Comparison of ENCODE assay signal across 18 cellular contexts in the genomic region with DNA sequence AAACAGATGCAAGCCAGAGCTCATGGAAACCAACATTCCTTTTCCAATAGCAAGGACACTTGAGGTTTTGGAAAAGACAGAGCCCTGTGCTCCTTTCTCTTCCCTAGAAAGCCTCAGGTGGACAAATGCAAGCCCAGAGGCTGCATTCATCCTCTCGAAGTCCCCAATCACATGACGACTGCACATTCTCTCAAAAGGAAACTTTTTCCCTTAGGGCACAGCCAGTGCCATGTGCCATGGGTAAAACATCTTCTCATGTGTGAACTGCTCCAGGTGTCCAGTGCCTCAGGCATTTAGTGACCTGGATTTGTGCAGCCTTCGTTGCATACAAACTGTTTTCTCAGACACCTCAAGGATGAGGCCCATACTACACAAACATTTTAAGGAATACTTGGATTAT.
DNase-seq lines count a peak whose midpoint lies in the region; ATAC-seq, FAIRE-seq and TF ChIP-seq lines count a peak whose summit lies in the region.
"Had no signal": no experiment of that assay in that cellular context is flagged by ENCODE, and none has a peak within 500 bp of the region (broad histone marks: within the 10 kb centered on the region; RNA-seq: fewer than 3 reads in every experiment).

No MANE protein-coding gene starts in this region.

- no peaks in the 10 kb centered on the region for H3K9me3 ChIP-seq in endodermal cell (ENCODE audit: control insufficient read depth, low read length)

- H3K4me3 ChIP-seq in endodermal cell (ENCODE audit: low read length): no peak overlapping the region
- no peak overlapping the region for H3K4me3 ChIP-seq in mesendoderm (ENCODE audit: low read length)
- H3K4me3 ChIP-seq: GM23248 had no signal

- ATAC-seq in stimulated activated effector memory CD8-positive, alpha-beta T cell treated with anti-CD3 and anti-CD28 coated beads, Interleukin-12 subunit alpha, Interleukin-12 subunit beta, amount 100 ng/mL, for 72 hours: no peak

- H3K4ac ChIP-seq in mesendoderm (ENCODE audit: low read depth, low read length): no peak overlapping the region

- FAIRE-seq in urothelium cell line (lab: Jason Lieb, UNC): peak; percentile 79
- FAIRE-seq: G401.6, GM12892, H1 had no signal

- H2AK5ac ChIP-seq in mesendoderm (ENCODE audit: low read length): no peak overlapping the region

- no peaks in the 10 kb centered on the region for H3K27me3 Mint-ChIP-seq in endodermal cell (ENCODE audit: insufficient read depth)
- H3K27me3 Mint-ChIP-seq: CD4-positive, alpha-beta memory T cell had no signal

- H3K56ac ChIP-seq in mesendoderm (ENCODE audit: low read length): no peak overlapping the region

- no peaks in the 10 kb centered on the region for H3K79me2 ChIP-seq in mesendoderm (ENCODE audit: control insufficient read depth, insufficient read depth, low read length)

- H3K9me3 Mint-ChIP-seq in endodermal cell: no peaks in the 10 kb centered on the region
- H3K9me3 Mint-ChIP-seq in stimulated activated effector memory CD8-positive, alpha-beta T cell treated with anti-CD3 and anti-CD28 coated beads, Interleukin-12 subunit alpha, Interleukin-12 subunit beta, amount 100 ng/mL, for 72 hours: peaks cover 9% of the 10 kb centered on the region

- H2BK15ac ChIP-seq in mesendoderm (replicated peaks; ENCODE audit: low read depth): no peak overlapping the region

- no peak overlapping the region for H3K4me2 ChIP-seq in mesendoderm (ENCODE audit: low read length)

- H3K4me1 Mint-ChIP-seq in endodermal cell: no peaks in the 10 kb centered on the region
- H3K4me1 Mint-ChIP-seq in stimulated activated effector memory CD8-positive, alpha-beta T cell treated with anti-CD3 and anti-CD28 coated beads, Interleukin-12 subunit alpha, Interleukin-12 subunit beta, amount 100 ng/mL, for 72 hours: no peaks in the 10 kb centered on the region
- H3K4me1 Mint-ChIP-seq: CD4-positive, alpha-beta memory T cell had no signal

- H4K5ac ChIP-seq in mesendoderm (ENCODE audit: low read length): no peak overlapping the region

- H2BK120ac ChIP-seq in mesendoderm (ENCODE audit: low read depth, low read length): no peak overlapping the region

- no peak for TF ChIP-seq CTCF in endodermal cell (conservative IDR thresholded peaks at IDR 0.05)

- H3K36me3 ChIP-seq in endodermal cell (ENCODE audit: control insufficient read depth, insufficient read depth, low read length) (peaks cover 91% of the 10 kb centered on the region), mesendoderm (ENCODE audit: control insufficient read depth, insufficient read depth, low read length) (peaks cover 2% of the 10 kb centered on the region)

- H2BK5ac ChIP-seq in mesendoderm (ENCODE audit: low read length): no peak overlapping the region

- H4K8ac ChIP-seq in mesendoderm (ENCODE audit: low read depth, low read length): no peak overlapping the region

- WGBS in endodermal cell (ENCODE audit: insufficient coverage in 1 of 2, insufficient read length in 1 of 2), 2 experiments: 70 to 81% methylated on average over 2 to 3 of the region's 3 CpGs
- no CpG with 5 or more reads among the region's 3 CpGs for WGBS in mesendoderm (ENCODE audit: extremely low coverage, insufficient coverage, low lambda C conversion rate)

- no peak overlapping the region for H3K27ac ChIP-seq in endodermal cell (ENCODE audit: low read depth, low read length)
- H3K27ac ChIP-seq in mesendoderm (ENCODE audit: low read depth, low read length): peak overlapping the region; percentile 3
- H3K27ac ChIP-seq: GM23248 had no signal

- H3K4me3 Mint-ChIP-seq in endodermal cell: no peak overlapping the region
- H3K4me3 Mint-ChIP-seq in stimulated activated effector memory CD8-positive, alpha-beta T cell treated with anti-CD3 and anti-CD28 coated beads, Interleukin-12 subunit alpha, Interleukin-12 subunit beta, amount 100 ng/mL, for 72 hours: no peak overlapping the region
- H3K4me3 Mint-ChIP-seq: CD4-positive, alpha-beta memory T cell had no signal

- H3K23ac ChIP-seq in mesendoderm (ENCODE audit: low read length): no peak overlapping the region

- H3K9ac ChIP-seq in endodermal cell (ENCODE audit: extremely low read depth, low read length, poor library complexity, severe bottlenecking): no peak overlapping the region
- no peak overlapping the region for H3K9ac ChIP-seq in mesendoderm (ENCODE audit: low read length)
- H3K9ac ChIP-seq: GM23248 had no signal

- no peak overlapping the region for H3K18ac ChIP-seq in mesendoderm (ENCODE audit: low read length)

- H3K4me1 ChIP-seq in endodermal cell (ENCODE audit: control insufficient read depth, insufficient read depth, low read length): no peaks in the 10 kb centered on the region
- no peaks in the 10 kb centered on the region for H3K4me1 ChIP-seq in mesendoderm (ENCODE audit: control insufficient read depth, low read depth, low read length)

- H3K27me3 ChIP-seq in endodermal cell (ENCODE audit: control insufficient read depth, insufficient read depth, low read length, poor library complexity, severe bottlenecking) (no peaks in the 10 kb centered on the region), mesendoderm (ENCODE audit: insufficient read depth, low read length, poor library complexity) (no peaks in the 10 kb centered on the region)

- H3K79me1 ChIP-seq in mesendoderm (ENCODE audit: low read length): no peaks in the 10 kb centered on the region

- no peak overlapping the region for H3K27ac Mint-ChIP-seq in endodermal cell
- no peak overlapping the region for H3K27ac Mint-ChIP-seq in stimulated activated effector memory CD8-positive, alpha-beta T cell treated with anti-CD3 and anti-CD28 coated beads, Interleukin-12 subunit alpha, Interleukin-12 subunit beta, amount 100 ng/mL, for 72 hours
- H3K27ac Mint-ChIP-seq: CD4-positive, alpha-beta memory T cell had no signal

- DNase-seq in endodermal cell (peak; percentile 7), mesendoderm (no peak), urothelium cell line (ENCODE audit: low spot score) (no peak), hepatic stellate cell (ENCODE audit: low spot score) (no peak), superior temporal gyrus (ENCODE audit: extremely low spot score) (no peak)
- no peak for DNase-seq in stimulated activated effector memory CD8-positive, alpha-beta T cell treated with anti-CD3 and anti-CD28 coated beads, Interleukin-12 subunit alpha, Interleukin-12 subunit beta, amount 100 ng/mL, for 72 hours (ENCODE audit: low spot score in 2 of 2)
- DNase-seq: C1 segment of cervical spinal cord; Calu3; CD4-positive, alpha-beta memory T cell; COR-L47; DMS53; DMS79 treated with DMSO at 0.1 percent for 48 hours; GM23248; H7; HCEC 1CT had no signal

- peaks cover 80% of the 10 kb centered on the region for H3K36me3 Mint-ChIP-seq in endodermal cell (ENCODE audit: low read depth)
- no peaks in the 10 kb centered on the region for H3K36me3 Mint-ChIP-seq in stimulated activated effector memory CD8-positive, alpha-beta T cell treated with anti-CD3 and anti-CD28 coated beads, Interleukin-12 subunit alpha, Interleukin-12 subunit beta, amount 100 ng/mL, for 72 hours
- H3K36me3 Mint-ChIP-seq: CD4-positive, alpha-beta memory T cell had no signal
